8 cellular contexts compared by ENCODE assay signal in the genomic region with DNA sequence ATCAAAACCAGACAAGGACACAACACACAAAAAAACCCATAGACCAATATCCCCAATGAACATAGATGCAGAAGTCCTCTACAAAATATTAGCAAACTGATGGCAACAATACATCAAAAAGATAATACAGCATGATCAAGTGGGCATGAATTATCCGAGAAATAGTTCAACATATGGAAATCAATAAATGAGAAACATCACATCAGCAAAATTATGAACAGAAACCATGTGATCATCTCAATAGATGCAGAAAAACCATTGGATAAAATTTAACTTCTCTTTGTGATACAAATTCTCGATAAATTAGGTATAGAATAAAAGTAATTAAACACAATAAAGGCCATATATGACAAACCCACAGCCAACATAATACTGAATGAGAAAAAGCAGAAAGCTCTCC.
"Had no signal": no experiment of that assay in that cellular context is flagged by ENCODE, and none has a peak within 500 bp of the region (broad histone marks: within the 10 kb centered on the region; RNA-seq: fewer than 3 reads in every experiment).

No MANE protein-coding gene starts in this region.

- H3K4me2 ChIP-seq: GM23338 had no signal

- H3K4me1 ChIP-seq: HAP-1 had no signal

- DNase-seq: H7, HFFc6, KG1 had no signal

- ATAC-seq: GM23338, HCT116 had no signal

- H2AFZ ChIP-seq: GM23338 had no signal

- H3K9me3 ChIP-seq: HAP-1 had no signal

- H3K36me3 ChIP-seq: HAP-1 had no signal

- H3K27ac ChIP-seq: HL-60 had no signal

- H3K4me3 ChIP-seq: GM23338, HAP-1 had no signal

- FAIRE-seq: H1 had no signal
